Comparison of ENCODE assay signal across 13 cellular contexts in genomic region chr6:113734886-113735481, GRCh38.
A peak's percentile ranks its signal among the peaks of the same experiment; 100 is the strongest.
DNase-seq lines count a peak whose midpoint lies in the region; ATAC-seq and TF ChIP-seq lines count a peak whose summit lies in the region.
"Had no signal": no experiment of that assay in that cellular context is flagged by ENCODE, and none has a peak within 500 bp of the region (broad histone marks: within the 10 kb centered on the region; RNA-seq: fewer than 3 reads in every experiment).

No MANE protein-coding gene starts in this region.

- H3K9me3 ChIP-seq in mesenchymal stem cell (ENCODE audit: control insufficient read depth, low read length) (no peaks in the 10 kb centered on the region), SJCRH30 (replicated peaks) (0 out of 2 replicates have a peak, but pooled peaks cover 3% of the 10 kb centered on the region)
- H3K9me3 ChIP-seq: uterus had no signal

- H3K36me3 Mint-ChIP-seq in CD14-positive monocyte (no peaks in the 10 kb centered on the region), glutamatergic neuron (ENCODE audit: unreplicated experiment) (no peaks in the 10 kb centered on the region)
- H3K36me3 Mint-ChIP-seq: mesothelial cell of epicardium had no signal

- H3K4me1 ChIP-seq in mesenchymal stem cell (ENCODE audit: control insufficient read depth, insufficient read depth, low read depth, low read length) (no peaks in the 10 kb centered on the region), SJCRH30 (peaks cover 12% of the 10 kb centered on the region)
- H3K4me1 ChIP-seq: uterus had no signal

- H3K23ac ChIP-seq in mesenchymal stem cell (ENCODE audit: low read length in 2 of 2), result no peak overlapping the region

- TF ChIP-seq CTCF in CD14-positive monocyte (IDR thresholded peaks at IDR 0.05) (no peak), astrocyte of the spinal cord (IDR thresholded peaks at IDR 0.05; ENCODE audit: low read depth, low read length) (no peak), glutamatergic neuron (IDR thresholded peaks at IDR 0.05; ENCODE audit: partially characterized antibody, unreplicated experiment) (no peak)

- WGBS in mesenchymal stem cell, result 43% methylated on average over 2 of the region's 4 CpGs

- H4K8ac ChIP-seq in mesenchymal stem cell (ENCODE audit: low read length), result no peak overlapping the region

- peak overlapping the region; percentile 37 to 91 (median 75) for H3K27ac Mint-ChIP-seq in CD14-positive monocyte
- H3K27ac Mint-ChIP-seq in glutamatergic neuron (ENCODE audit: unreplicated experiment), result no peak overlapping the region
- H3K27ac Mint-ChIP-seq: activated T-helper 2 cell treated with anti-CD3 and anti-CD28 coated beads, Interferon-gamma antibody, Interleukin-2, Interleukin-4, amounts not matched to agents 10 μg/mL and 5 μg/mL and 100 μg/mL, durations not matched to agents 14 hours and 24 hours and 36 hours; mesothelial cell of epicardium had no signal

- H3K27me3 Mint-ChIP-seq in CD14-positive monocyte (ENCODE audit: low read depth in 3 of 3) (peaks cover 0 to 1% (median 0%) of the 10 kb centered on the region in 3 donors), glutamatergic neuron (ENCODE audit: unreplicated experiment) (peaks cover 5% of the 10 kb centered on the region)

- H3K4me2 ChIP-seq in mesenchymal stem cell (ENCODE audit: low read length, poor library complexity, severe bottlenecking), result no peak overlapping the region

- peak overlapping the region in 1 of 2 experiments; percentile 79 for H3K18ac ChIP-seq in mesenchymal stem cell (ENCODE audit: low read depth in 1 of 2, low read length in 2 of 2)

- H3K9ac ChIP-seq in mesenchymal stem cell (ENCODE audit: low read length), result peak overlapping the region; percentile 52

- no peak overlapping the region for H2BK120ac ChIP-seq in mesenchymal stem cell (ENCODE audit: low read depth, low read length)

- H2BK12ac ChIP-seq in mesenchymal stem cell (ENCODE audit: low read length in 2 of 2), result peak overlapping the region in 1 of 2 experiments; percentile 70

- ATAC-seq in HG03442 (IDR thresholded peaks at IDR 0.05; ENCODE audit: unreplicated experiment), result no peak

- H2BK15ac ChIP-seq in mesenchymal stem cell (ENCODE audit: low read depth, poor library complexity, severe bottlenecking), result no peak overlapping the region

- no peak overlapping the region for H4K91ac ChIP-seq in mesenchymal stem cell (ENCODE audit: low read length)

- H2AFZ ChIP-seq in mesenchymal stem cell (ENCODE audit: low read depth, low read length), result no peak overlapping the region

- H3K27me3 ChIP-seq in mesenchymal stem cell (ENCODE audit: control insufficient read depth in 1 of 2, insufficient read depth in 1 of 2, low read length in 2 of 2) (no peaks in the 10 kb centered on the region), SJCRH30 (no peaks in the 10 kb centered on the region)
- H3K27me3 ChIP-seq: uterus had no signal

- intact Hi-C loops in CD14-positive monocyte (cut with micrococcal nuclease), result no loop called here

- no peaks in the 10 kb centered on the region for H3K79me1 ChIP-seq in mesenchymal stem cell (replicated peaks; ENCODE audit: low read length, poor library complexity, severe bottlenecking)

- H3K4me3 Mint-ChIP-seq in CD14-positive monocyte (peak overlapping the region in 1 of 2 donors; percentile 69), glutamatergic neuron (ENCODE audit: unreplicated experiment) (no peak overlapping the region)
- H3K4me3 Mint-ChIP-seq: mesothelial cell of epicardium had no signal

- H3K9me3 Mint-ChIP-seq in CD14-positive monocyte (peaks cover 0 to 2% (median 0%) of the 10 kb centered on the region in 7 donors), glutamatergic neuron (ENCODE audit: unreplicated experiment) (peaks cover 8% of the 10 kb centered on the region)
- H3K9me3 Mint-ChIP-seq: activated T-helper 2 cell treated with anti-CD3 and anti-CD28 coated beads, Interferon-gamma antibody, Interleukin-2, Interleukin-4, amounts not matched to agents 10 μg/mL and 5 μg/mL and 100 μg/mL, durations not matched to agents 14 hours and 24 hours and 36 hours; mesothelial cell of epicardium had no signal

- H3K14ac ChIP-seq in mesenchymal stem cell (ENCODE audit: low read length in 2 of 2), result no peak overlapping the region

- no peak overlapping the region for H2AK5ac ChIP-seq in mesenchymal stem cell (ENCODE audit: low read length, severe bottlenecking)

- DNase-seq in CD14-positive monocyte (ENCODE audit: low spot score) (no peak), HT-29 (ENCODE audit: low spot score) (peak; percentile 9), astrocyte of the spinal cord (ENCODE audit: low read depth, low spot score) (peak; percentile 22), mesenchymal stem cell (peak; percentile 35), glutamatergic neuron (no peak), NCI-H1092 treated with DMSO at 0.1 percent for 48 hours (lab: John Stamatoyannopoulos, UW) (no peak), SJCRH30 (no peak)
- DNase-seq: activated CD4-positive, CD25-positive, alpha-beta regulatory T cell; cortex of kidney; uterus had no signal

- peaks cover 15% of the 10 kb centered on the region for H3K4me1 Mint-ChIP-seq in CD14-positive monocyte
- peaks cover 17% of the 10 kb centered on the region for H3K4me1 Mint-ChIP-seq in glutamatergic neuron (ENCODE audit: low read depth, unreplicated experiment)

- no peak overlapping the region for H3K4ac ChIP-seq in mesenchymal stem cell (ENCODE audit: low read depth in 1 of 2, low read length in 2 of 2)

- H3K4me3 ChIP-seq in astrocyte of the spinal cord (ENCODE audit: low read depth, low read length) (no peak overlapping the region), mesenchymal stem cell (ENCODE audit: insufficient read depth in 1 of 2, low read depth in 1 of 2, low read length in 2 of 2) (no peak overlapping the region), SJCRH30 (no peak overlapping the region)
- H3K4me3 ChIP-seq: uterus had no signal

- no peak overlapping the region for H3K27ac ChIP-seq in mesenchymal stem cell (ENCODE audit: low read length, poor library complexity, severe bottlenecking)
- H3K27ac ChIP-seq in SJCRH30, result no peak overlapping the region
- H3K27ac ChIP-seq: uterus had no signal

- H2BK5ac ChIP-seq in mesenchymal stem cell (ENCODE audit: low read depth, low read length, poor library complexity, severe bottlenecking), result no peak overlapping the region

- in situ Hi-C loops in astrocyte of the spinal cord (cut with HindIII; ENCODE audit: low sequenced_read_pairs), result no loop called here

- H3K36me3 ChIP-seq in mesenchymal stem cell (ENCODE audit: control insufficient read depth in 1 of 2, insufficient read depth in 2 of 2, low read depth in 1 of 2, low read length in 2 of 2), result no peaks in the 10 kb centered on the region
- no peaks in the 10 kb centered on the region for H3K36me3 ChIP-seq in SJCRH30
- H3K36me3 ChIP-seq: uterus had no signal

Comparison
In these comparisons a context has a peak if more than half of its experiments do, and no peak if none do; other contexts are left out.
1. DNase-seq: peak in HT-29 (single experiment), astrocyte of the spinal cord (single experiment) and mesenchymal stem cell (single experiment); none in CD14-positive monocyte (single experiment), glutamatergic neuron (single experiment), NCI-H1092 treated with DMSO at 0.1 percent for 48 hours (single experiment) and SJCRH30 (0 of 2).